11 cellular contexts compared by ENCODE assay signal in the genomic region with DNA sequence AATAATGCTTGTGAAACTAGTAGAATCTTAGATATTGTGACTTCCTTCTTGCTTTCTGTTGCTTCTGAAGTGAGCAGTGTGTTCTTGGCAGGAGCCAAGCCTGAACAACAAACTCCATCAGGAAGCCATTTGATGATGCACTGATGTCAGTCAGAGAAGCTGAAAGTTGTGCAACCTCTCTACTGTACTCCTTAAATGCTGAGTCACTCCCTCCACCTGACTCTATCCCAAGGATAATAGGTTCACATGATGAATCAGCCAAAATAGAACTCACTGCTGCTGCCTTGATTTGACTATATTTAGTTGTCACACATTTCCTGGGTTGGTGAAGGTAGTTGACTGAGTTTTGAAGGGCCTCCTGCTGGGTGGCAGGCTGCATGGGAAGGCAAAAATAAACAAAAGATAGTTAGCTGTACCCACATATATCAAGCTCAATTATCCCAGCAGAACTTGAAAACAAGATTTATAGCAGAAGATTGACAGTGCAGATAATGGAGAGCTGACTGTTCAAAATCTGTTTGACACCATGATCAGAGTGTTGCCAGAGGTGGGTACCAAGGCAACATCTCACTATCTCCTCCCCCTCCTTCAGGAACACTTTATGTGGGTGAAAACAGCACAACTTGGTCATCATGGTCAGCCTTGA.
A peak's percentile ranks its signal among the peaks of the same experiment; 100 is the strongest.
DNase-seq lines count a peak whose midpoint lies in the region; ATAC-seq and TF ChIP-seq lines count a peak whose summit lies in the region.
"Had no signal": no experiment of that assay in that cellular context is flagged by ENCODE, and none has a peak within 500 bp of the region (broad histone marks: within the 10 kb centered on the region; RNA-seq: fewer than 3 reads in every experiment).

No MANE protein-coding gene starts in this region.

- H3K4me1 ChIP-seq in spleen, result no peaks in the 10 kb centered on the region

- peaks cover 46% of the 10 kb centered on the region for H3K4me1 Mint-ChIP-seq in osteocyte (ENCODE audit: unreplicated experiment)
- H3K4me1 Mint-ChIP-seq in activated CD4-positive, alpha-beta T cell treated with anti-CD3 and anti-CD28 coated beads, Interleukin-2, amount 10 ng/mL, durations not matched to agents 7 days and 5 days, result no peaks in the 10 kb centered on the region

- no peak for TF ChIP-seq POLR2A in spleen (IDR thresholded peaks at IDR 0.05)

- POLR2A ChIA-PET in activated CD4-positive, alpha-beta T cell treated with anti-CD3 and anti-CD28 coated beads, Interleukin-2, amount 10 ng/mL, durations not matched to agents 7 days and 5 days (lab: Charles Lee), result no interaction called here

- H3K9me3 Mint-ChIP-seq in osteocyte (ENCODE audit: unreplicated experiment), result peaks cover 8% of the 10 kb centered on the region
- H3K9me3 Mint-ChIP-seq in activated CD4-positive, alpha-beta T cell treated with anti-CD3 and anti-CD28 coated beads, Interleukin-2, amount 10 ng/mL, durations not matched to agents 7 days and 5 days, result peaks cover 6% of the 10 kb centered on the region

- DNase-seq in ELR (ENCODE audit: low read depth) (peak; percentile 60), NCI-H226 (peak; percentile 61), choroid plexus epithelial cell (ENCODE audit: low read depth) (peak; percentile 88), osteocyte (ENCODE audit: extremely low spot score, unreplicated experiment) (no peak), spleen (no peak), pons (ENCODE audit: low spot score) (no peak)
- DNase-seq in activated CD4-positive, alpha-beta T cell treated with anti-CD3 and anti-CD28 coated beads, Interleukin-2, amount 10 ng/mL, durations not matched to agents 7 days and 5 days, result no peak
- DNase-seq: anterior cingulate cortex, NCI-H2029, substantia nigra had no signal

- intact Hi-C loops in spleen (cut with DNase I; ENCODE audit: low total_unique reads), result no loop called here

- no peaks in the 10 kb centered on the region for H3K36me3 ChIP-seq in spleen

- no peak overlapping the region for H3K4me3 ChIP-seq in choroid plexus epithelial cell (ENCODE audit: low read depth, low read length)
- no peak overlapping the region for H3K4me3 ChIP-seq in spleen

- no peak for TF ChIP-seq CTCF in choroid plexus epithelial cell (conservative IDR thresholded peaks at IDR 0.05; ENCODE audit: low read depth, low read length)
- no peak for TF ChIP-seq CTCF in osteocyte (IDR thresholded peaks at IDR 0.05)
- TF ChIP-seq CTCF in spleen (IDR thresholded peaks at IDR 0.05 in 8 of 11, conservative IDR thresholded peaks at IDR 0.05 in 3 of 11), result no peak

- H3K27me3 Mint-ChIP-seq in osteocyte (ENCODE audit: unreplicated experiment), result no peaks in the 10 kb centered on the region
- H3K27me3 Mint-ChIP-seq in activated CD4-positive, alpha-beta T cell treated with anti-CD3 and anti-CD28 coated beads, Interleukin-2, amount 10 ng/mL, durations not matched to agents 7 days and 5 days, result no peaks in the 10 kb centered on the region

- H3K4me3 Mint-ChIP-seq in osteocyte (ENCODE audit: unreplicated experiment), result no peak overlapping the region
- H3K4me3 Mint-ChIP-seq in activated CD4-positive, alpha-beta T cell treated with anti-CD3 and anti-CD28 coated beads, Interleukin-2, amount 10 ng/mL, durations not matched to agents 7 days and 5 days, result no peak overlapping the region

- no peak for ATAC-seq in HG03025 (IDR thresholded peaks at IDR 0.05; ENCODE audit: low FRiP score, unreplicated experiment)

- H3K36me3 Mint-ChIP-seq in osteocyte (ENCODE audit: unreplicated experiment), result peaks cover 2% of the 10 kb centered on the region
- no peaks in the 10 kb centered on the region for H3K36me3 Mint-ChIP-seq in activated CD4-positive, alpha-beta T cell treated with anti-CD3 and anti-CD28 coated beads, Interleukin-2, amount 10 ng/mL, durations not matched to agents 7 days and 5 days (ENCODE audit: low read depth)

- H3K27ac ChIP-seq in spleen, result no peak overlapping the region

- CTCF ChIA-PET in activated CD4-positive, alpha-beta T cell treated with anti-CD3 and anti-CD28 coated beads, Interleukin-2, amount 10 ng/mL, durations not matched to agents 7 days and 5 days (lab: Charles Lee), result no interaction called here

- peaks cover 0 to 9% (median 6%) of the 10 kb centered on the region in 8 donors for H3K9me3 ChIP-seq in spleen

- H3K27me3 ChIP-seq in spleen (replicated peaks in 1 of 7), result no peaks in the 10 kb centered on the region

- H3K27ac Mint-ChIP-seq in osteocyte (ENCODE audit: unreplicated experiment), result peak overlapping the region; percentile 70
- no peak overlapping the region for H3K27ac Mint-ChIP-seq in activated CD4-positive, alpha-beta T cell treated with anti-CD3 and anti-CD28 coated beads, Interleukin-2, amount 10 ng/mL, durations not matched to agents 7 days and 5 days

Comparison
In these comparisons a context has a peak if more than half of its experiments do, and no peak if none do; other contexts are left out.
1. DNase-seq: peak in ELR (single experiment), NCI-H226 (single experiment) and choroid plexus epithelial cell (single experiment); none in osteocyte (single experiment), spleen (single experiment), pons (single experiment) and activated CD4-positive, alpha-beta T cell treated with anti-CD3 and anti-CD28 coated beads, Interleukin-2, amount 10 ng/mL, durations not matched to agents 7 days and 5 days (single experiment).